22 cellular contexts compared by ENCODE assay signal in the genomic region with DNA sequence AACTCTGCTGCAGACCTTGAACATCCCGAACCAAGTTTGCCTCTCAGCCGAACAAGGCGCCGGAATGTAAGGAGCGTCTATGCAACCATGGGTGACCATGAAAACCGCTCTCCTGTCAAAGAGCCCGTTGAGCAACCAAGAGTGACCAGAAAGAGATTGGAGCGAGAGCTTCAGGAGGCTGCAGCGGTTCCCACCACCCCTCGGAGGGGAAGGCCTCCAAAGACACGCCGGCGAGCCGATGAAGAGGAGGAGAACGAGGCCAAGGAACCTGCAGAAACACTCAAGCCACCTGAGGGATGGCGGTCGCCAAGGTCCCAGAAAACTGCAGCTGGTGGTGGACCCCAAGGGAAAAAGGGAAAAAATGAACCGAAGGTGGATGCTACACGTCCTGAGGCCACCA. TPM values are rescaled to one million over a fixed set of nuclear protein-coding genes. Genes with fewer than 3 reads are reported as not detected.
DNase-seq lines count a peak whose midpoint lies in the region; ATAC-seq, FAIRE-seq and TF ChIP-seq lines count a peak whose summit lies in the region.
"Had no signal": no experiment of that assay in that cellular context is flagged by ENCODE, and none has a peak within 500 bp of the region (broad histone marks: within the 10 kb centered on the region; RNA-seq: fewer than 3 reads in every experiment).

No MANE protein-coding gene starts in this region.

- POLR2A ChIA-PET in K562 (lab: Yijun Ruan, JAX), result interaction anchor here (0.5 to 1.9 kb wide), 5 partner anchors 10 to 45 kb away, joined by 3 to 9 read pairs (median 4); no protein-coding TSS in a partner anchor

- in situ Hi-C loops in K562 (cut with MboI), result no loop called here

- CTCF ChIA-PET in K562 (lab: Yijun Ruan, JAX; ENCODE audit: low intra/inter-chr PET ratio), result no interaction called here

- no peaks in the 10 kb centered on the region for H3K27me3 Mint-ChIP-seq in activated T-cell treated with anti-CD3 and anti-CD28 coated beads, Interleukin-2, amount 50 U/mL, for 24 hours
- H3K27me3 Mint-ChIP-seq in activated T-cell treated with anti-CD3 and anti-CD28 coated beads, Interleukin-2, amount 50 U/mL, for 4 hours (ENCODE audit: low read depth), result no peaks in the 10 kb centered on the region

- no peak for FAIRE-seq in K562 (lab: Jason Lieb, UNC)
- FAIRE-seq: GM12892 had no signal

- DNase-seq in activated T-cell treated with anti-CD3 and anti-CD28 coated beads, Interleukin-2, amount 50 U/mL, for 24 hours, result no peak
- DNase-seq in activated T-cell treated with anti-CD3 and anti-CD28 coated beads, Interleukin-2, amount 50 U/mL, for 4 hours, result no peak
- DNase-seq in K562 (ENCODE audit: extremely low read depth in 1 of 4, low spot score in 3 of 4) (no peak), osteoblast (ENCODE audit: insufficient read length, low spot score, missing footprints) (peak; percentile 41), upper lobe of right lung (peak; percentile 41), sciatic nerve (ENCODE audit: low spot score) (no peak), prostate gland (ENCODE audit: low spot score) (no peak)
- DNase-seq: 8988T; C1 segment of cervical spinal cord; CD8-positive, alpha-beta T cell; DMS153; KG1; NCI-H1092; NCI-H1436; NCI-H187 treated with DMSO at 0.1 percent for 48 hours; NCI-H2107; NCI-H446 treated with DMSO at 0.1 percent for 48 hours; NCI-H526 treated with DMSO at 0.1 percent for 48 hours; Right ventricle myocardium superior had no signal

- H3K4me2 ChIP-seq in K562 (ENCODE audit: insufficient read depth, low read length) (no peak overlapping the region), osteoblast (ENCODE audit: insufficient read depth, low read length) (no peak overlapping the region)
- H3K4me2 ChIP-seq: GM23338 had no signal

- no peak for ATAC-seq in activated T-cell treated with anti-CD3 and anti-CD28 coated beads, Interleukin-2, amount 50 U/mL, for 4 hours
- ATAC-seq in K562, result no peak
- no peak for ATAC-seq in upper lobe of right lung
- ATAC-seq in sciatic nerve, result no peak
- ATAC-seq: CD8-positive, alpha-beta T cell; GM23338 had no signal

- intact Hi-C loops in K562 (cut with micrococcal nuclease), result no loop called here
- intact Hi-C loops in upper lobe of right lung (cut with DNase I), result no loop called here
- intact Hi-C loops in sciatic nerve (cut with DNase I), result no loop called here
- intact Hi-C loops in prostate gland (cut with DNase I), result no loop called here

- no peak for TF ChIP-seq RAD21 in K562 (CRISPR knock-in tag; conservative IDR thresholded peaks at IDR 0.05 in 1 of 2, IDR thresholded peaks at IDR 0.05 in 1 of 2)

- H4K20me1 ChIP-seq in K562 (replicated peaks; ENCODE audit: control insufficient read depth, insufficient read depth, low read length) (no peaks in the 10 kb centered on the region), osteoblast (ENCODE audit: insufficient read depth, low read length) (no peaks in the 10 kb centered on the region)

- H3K4me3 ChIP-seq in K562, result no peak overlapping the region
- no peak overlapping the region for H3K4me3 ChIP-seq in osteoblast (ENCODE audit: insufficient read depth, low read length)
- H3K4me3 ChIP-seq in upper lobe of right lung, result no peak overlapping the region
- no peak overlapping the region for H3K4me3 ChIP-seq in prostate gland
- H3K4me3 ChIP-seq: GM23338, HAP-1 had no signal

- no peaks in the 10 kb centered on the region for H3K9me3 ChIP-seq in K562 (replicated peaks; ENCODE audit: control insufficient read depth, insufficient read depth, low read depth, low read length)
- H3K9me3 ChIP-seq in osteoblast (ENCODE audit: low read depth, low read length), result no peaks in the 10 kb centered on the region
- no peaks in the 10 kb centered on the region for H3K9me3 ChIP-seq in upper lobe of right lung
- H3K9me3 ChIP-seq in prostate gland, result no peaks in the 10 kb centered on the region
- H3K9me3 ChIP-seq: HAP-1 had no signal

- peaks cover 99% of the 10 kb centered on the region for H3K36me3 Mint-ChIP-seq in activated T-cell treated with anti-CD3 and anti-CD28 coated beads, Interleukin-2, amount 50 U/mL, for 24 hours (ENCODE audit: low read depth)
- peaks cover 62% of the 10 kb centered on the region for H3K36me3 Mint-ChIP-seq in activated T-cell treated with anti-CD3 and anti-CD28 coated beads, Interleukin-2, amount 50 U/mL, for 4 hours (ENCODE audit: insufficient read depth)

- no peak for TF ChIP-seq POLR2A in K562 (conservative IDR thresholded peaks at IDR 0.05)
- TF ChIP-seq POLR2A in prostate gland (IDR thresholded peaks at IDR 0.05), result no peak

- no peaks in the 10 kb centered on the region for H3K9me3 Mint-ChIP-seq in activated T-cell treated with anti-CD3 and anti-CD28 coated beads, Interleukin-2, amount 50 U/mL, for 24 hours
- no peaks in the 10 kb centered on the region for H3K9me3 Mint-ChIP-seq in activated T-cell treated with anti-CD3 and anti-CD28 coated beads, Interleukin-2, amount 50 U/mL, for 4 hours
- H3K9me3 Mint-ChIP-seq: CD8-positive, alpha-beta T cell; GM23338 had no signal

- peaks cover 6% of the 10 kb centered on the region for H3K4me1 Mint-ChIP-seq in activated T-cell treated with anti-CD3 and anti-CD28 coated beads, Interleukin-2, amount 50 U/mL, for 24 hours (ENCODE audit: low read depth)
- H3K4me1 Mint-ChIP-seq in activated T-cell treated with anti-CD3 and anti-CD28 coated beads, Interleukin-2, amount 50 U/mL, for 4 hours (ENCODE audit: low read depth), result no peaks in the 10 kb centered on the region
- H3K4me1 Mint-ChIP-seq: GM23338 had no signal

- no peak overlapping the region for H3K27ac ChIP-seq in K562 (ENCODE audit: extremely low read depth, low read depth, low read length)
- no peak overlapping the region for H3K27ac ChIP-seq in osteoblast (ENCODE audit: low read depth, low read length)
- H3K27ac ChIP-seq in upper lobe of right lung, result no peak overlapping the region
- no peak overlapping the region for H3K27ac ChIP-seq in prostate gland

- no peaks in the 10 kb centered on the region for H3K9me1 ChIP-seq in K562 (ENCODE audit: control insufficient read depth, insufficient read depth, low read length)

- H3K4me1 ChIP-seq in K562 (replicated peaks in 1 of 2; ENCODE audit: control insufficient read depth in 2 of 2, insufficient read depth in 2 of 2, low read length in 2 of 2), result 0 out of 5 replicates have a peak, but pooled peaks cover 0 to 4% of the 10 kb centered on the region in 2 experiments
- H3K4me1 ChIP-seq in osteoblast (ENCODE audit: insufficient read depth, low read length), result no peaks in the 10 kb centered on the region
- H3K4me1 ChIP-seq in upper lobe of right lung, result no peaks in the 10 kb centered on the region
- no peaks in the 10 kb centered on the region for H3K4me1 ChIP-seq in prostate gland (replicated peaks)
- H3K4me1 ChIP-seq: HAP-1 had no signal

- no TSS peak for BruUV-seq in K562 (replicated peaks; lab: Mats Ljungman, UMichigan)

- H3K27ac Mint-ChIP-seq in activated T-cell treated with anti-CD3 and anti-CD28 coated beads, Interleukin-2, amount 50 U/mL, for 24 hours, result peak overlapping the region; percentile 78
- H3K27ac Mint-ChIP-seq: CD8-positive, alpha-beta T cell; GM23338 had no signal

- H3K27me3 ChIP-seq in K562 (ENCODE audit: control insufficient read depth in 2 of 2, insufficient read depth in 2 of 2, low read length in 2 of 2), result no peaks in the 10 kb centered on the region
- no peaks in the 10 kb centered on the region for H3K27me3 ChIP-seq in osteoblast (ENCODE audit: insufficient read depth, low read length)
- H3K27me3 ChIP-seq in upper lobe of right lung, result no peaks in the 10 kb centered on the region
- H3K27me3 ChIP-seq in prostate gland (replicated peaks; ENCODE audit: insufficient read depth), result no peaks in the 10 kb centered on the region

- H3K4me3 Mint-ChIP-seq in activated T-cell treated with anti-CD3 and anti-CD28 coated beads, Interleukin-2, amount 50 U/mL, for 24 hours, result no peak overlapping the region
- H3K4me3 Mint-ChIP-seq in activated T-cell treated with anti-CD3 and anti-CD28 coated beads, Interleukin-2, amount 50 U/mL, for 4 hours, result no peak overlapping the region
- H3K4me3 Mint-ChIP-seq: CD8-positive, alpha-beta T cell; GM23338 had no signal

- no peak for TF ChIP-seq EP300 in K562 (IDR thresholded peaks at IDR 0.05; ENCODE audit: low read length)

- WGBS in K562 (ENCODE audit: insufficient coverage, low coverage, missing lambda C conversion rate), result 96% methylated on average over 17 of the region's 19 CpGs
- WGBS in prostate gland, result 96% methylated on average over 19 of the region's 19 CpGs

- TF ChIP-seq CTCF in K562 (IDR thresholded peaks at IDR 0.05 in 2 of 3, conservative IDR thresholded peaks at IDR 0.05 in 1 of 3; ENCODE audit: insufficient read depth in 2 of 3, low read depth in 1 of 3, low read length in 3 of 3) (no peak), osteoblast (IDR thresholded peaks at IDR 0.05; ENCODE audit: extremely low read depth, low read depth, low read length) (no peak), upper lobe of right lung (IDR thresholded peaks at IDR 0.05) (no peak), prostate gland (IDR thresholded peaks at IDR 0.05) (no peak)

- H2AFZ ChIP-seq in K562 (ENCODE audit: low read depth, low read length) (no peak overlapping the region), osteoblast (ENCODE audit: low read length) (no peak overlapping the region)
- H2AFZ ChIP-seq: GM23338 had no signal

- H3K9ac ChIP-seq in K562 (ENCODE audit: insufficient read depth in 1 of 2, low read depth in 2 of 2, low read length in 2 of 2), result no peak overlapping the region

- peaks cover 100% of the 10 kb centered on the region for H3K36me3 ChIP-seq in K562 (ENCODE audit: control insufficient read depth, insufficient read depth, low read length)
- H3K36me3 ChIP-seq in osteoblast (ENCODE audit: insufficient read depth, low read length), result peaks cover 78% of the 10 kb centered on the region
- H3K36me3 ChIP-seq in upper lobe of right lung, result peaks cover 98% of the 10 kb centered on the region
- H3K36me3 ChIP-seq in prostate gland, result peaks cover 8 to 15% of the 10 kb centered on the region in 2 donors

- H3K79me2 ChIP-seq in K562 (ENCODE audit: control insufficient read depth, insufficient read depth, low read length) (peaks cover 5% of the 10 kb centered on the region; the same call in 1 of the 3 replicates), osteoblast (ENCODE audit: insufficient read depth, low read length) (no peaks in the 10 kb centered on the region)

RNA-seq across cellular contexts. Expression of a gene that starts 44.0 kb away (rescaled TPM):
- total RNA-seq in activated T-cell treated with anti-CD3 and anti-CD28 coated beads, Interleukin-2, amount 50 U/mL, for 4 hours, result 10 to 100 TPM; 74.2 to 86.9 (median 81.1) TPM
- 64.2 and 253 TPM in 2 replicates for total RNA-seq in K562 (2011; cell fraction: chromatin; rRNA removed; ENCODE audit: low replicate concordance)
- 186 and 214 TPM in 2 replicates for total RNA-seq in K562 (2011; cell fraction: nucleolus; rRNA removed)
- 76.0 and 95.5 TPM in 2 replicates for total RNA-seq in K562 (2011; cell fraction: nucleoplasm; rRNA removed)
- total RNA-seq in K562 (2014; rRNA removed) (43.3 and 54.0 TPM in 2 replicates), K562 (2014; rRNA removed; fragmentation: Illumina TruSeq; extraction: Trizol) (10.4 and 11.0 TPM in 2 replicates), K562 (2015; rRNA removed; fragmentation: Illumina TruSeq; extraction: Trizol) (29.6 and 33.2 TPM in 2 replicates), K562 (2021) (46.5 and 53.4 TPM in 2 replicates), osteoblast (25.0 and 29.7 TPM in 2 replicates), upper lobe of right lung (42.3 TPM), sciatic nerve (37.7 TPM), prostate gland (10 to 100 TPM; 28.2 to 50.8 TPM)
- polyA plus RNA-seq in K562 (2011; rRNA removed) (43.4 and 71.1 TPM in 2 replicates), K562 (2014; fragmentation: Illumina TruSeq; extraction: Trizol) (15.1 and 31.6 TPM in 2 replicates), K562 (2014; fragmentation: Nextera tagmentation; extraction: Ambion mirVana) (1 to 10 TPM; 1.1 to 1.7 TPM), K562 (2014; rRNA removed) (50.3 and 54.1 TPM in 2 replicates)
- polyA plus RNA-seq in K562 (2011; cell fraction: cytosol; rRNA removed), result 56.0 and 83.7 TPM in 2 replicates
- polyA plus RNA-seq in K562 (2011; cell fraction: nucleus; rRNA removed), result 333 and 422 TPM in 2 replicates
- polyA plus RNA-seq in K562 (2012), result 34.3 and 57.6 TPM in 2 replicates
- 22.8 and 30.5 TPM in 2 replicates for polyA minus RNA-seq in K562 (2011; rRNA and poly(A)+ RNA removed)
- polyA minus RNA-seq in K562 (2011; cell fraction: cytosol; rRNA and poly(A)+ RNA removed), result 36.4 and 38.9 TPM in 2 replicates
- polyA minus RNA-seq in K562 (2011; cell fraction: nucleus; rRNA and poly(A)+ RNA removed), result 70.3 and 82.3 TPM in 2 replicates

Comparison
In these comparisons a context has a peak if more than half of its experiments do, and no peak if none do; other contexts are left out.
1. DNase-seq: peak in osteoblast (single experiment) and upper lobe of right lung (single experiment); none in activated T-cell treated with anti-CD3 and anti-CD28 coated beads, Interleukin-2, amount 50 U/mL, for 24 hours (single experiment), activated T-cell treated with anti-CD3 and anti-CD28 coated beads, Interleukin-2, amount 50 U/mL, for 4 hours (single experiment), K562 (0 of 4), sciatic nerve (single experiment) and prostate gland (single experiment).